Comparison of ENCODE assay signal across 10 cellular contexts in the genomic region with DNA sequence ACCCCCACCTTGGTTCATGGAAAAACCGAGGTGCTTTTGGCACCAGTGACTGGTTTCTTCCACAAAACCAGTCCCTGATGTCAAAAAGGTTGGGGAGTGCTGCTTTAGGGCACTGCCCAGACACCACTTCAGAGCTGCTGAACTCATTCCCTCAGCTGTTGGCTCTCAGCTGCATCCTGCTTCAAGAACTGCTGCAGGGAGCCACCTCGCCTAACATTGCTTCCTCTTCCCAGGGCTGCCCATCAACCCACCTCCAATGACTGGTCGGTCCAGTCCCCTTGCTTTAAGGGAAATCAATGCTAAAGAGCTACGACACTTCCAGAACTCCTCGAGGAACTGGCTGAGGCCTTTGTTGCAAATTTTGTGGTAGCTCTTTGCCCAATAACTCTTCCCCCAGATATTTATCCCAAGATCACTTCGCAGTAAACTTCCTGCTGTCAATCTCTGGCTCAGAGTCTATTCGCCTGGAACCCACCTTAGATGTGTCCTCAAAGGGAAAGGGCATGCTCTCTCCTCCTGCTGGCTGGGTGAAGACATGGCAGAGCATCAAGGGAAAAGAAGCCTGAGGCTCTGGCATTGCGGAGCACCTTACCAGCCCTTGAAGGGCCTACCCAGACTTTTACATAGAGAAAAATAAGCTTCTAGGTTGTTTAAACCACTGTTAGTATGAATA. TPM values are rescaled to one million over a fixed set of nuclear protein-coding genes. Genes with fewer than 3 reads are reported as not detected.
DNase-seq lines count a peak whose midpoint lies in the region; ATAC-seq and TF ChIP-seq lines count a peak whose summit lies in the region.
"Had no signal": no experiment of that assay in that cellular context is flagged by ENCODE, and none has a peak within 500 bp of the region (broad histone marks: within the 10 kb centered on the region; RNA-seq: fewer than 3 reads in every experiment).

No MANE protein-coding gene starts in this region.

- H3K4me3 ChIP-seq in AG10803 (ENCODE audit: low read length) (no peak overlapping the region), GM12865 (ENCODE audit: low read depth, low read length) (no peak overlapping the region), Peyer's patch (no peak overlapping the region), fibroblast of pulmonary artery (replicated peaks; ENCODE audit: low read depth, low read length) (no peak overlapping the region)

- H3K4me1 ChIP-seq in Peyer's patch = peaks cover 0 to 4% (median 0%) of the 10 kb centered on the region in 4 donors

- no peaks in the 10 kb centered on the region for H3K27me3 ChIP-seq in Peyer's patch

- TF ChIP-seq CTCF in AG10803 (conservative IDR thresholded peaks at IDR 0.05; ENCODE audit: low read length) (peak; percentile 36), GM12865 (IDR thresholded peaks at IDR 0.05; ENCODE audit: insufficient read depth, low read depth, low read length, missing control alignments) (peak; percentile 22), Peyer's patch (IDR thresholded peaks at IDR 0.05) (peak in 4 of 6 experiments; percentile 3 to 36 (median 17)), fibroblast of pulmonary artery (IDR thresholded peaks at IDR 0.05; ENCODE audit: low read length, missing control alignments) (peak; percentile 40)

- no peak for TF ChIP-seq POLR2A in Peyer's patch (IDR thresholded peaks at IDR 0.05)

- no peaks in the 10 kb centered on the region for H3K9me3 ChIP-seq in Peyer's patch

- DNase-seq in AG10803 (ENCODE audit: low read depth) = no peak
- DNase-seq in GM12865 (ENCODE audit: low read depth) = peak; percentile 13
- no peak for DNase-seq in Peyer's patch
- DNase-seq in fibroblast of pulmonary artery (ENCODE audit: low read depth) = no peak
- no peak for DNase-seq in stimulated activated CD4-positive, alpha-beta T cell treated with anti-CD3 and anti-CD28 coated beads, Interleukin-4, amount 100 ng/mL, for 4 hours
- no peak for DNase-seq in left lobe of liver (ENCODE audit: low spot score)
- DNase-seq: activated CD8-positive, alpha-beta memory T cell treated with anti-CD3 and anti-CD28 coated beads for 24 hours had no signal

- no peak overlapping the region for H3K27ac ChIP-seq in Peyer's patch
- H3K27ac ChIP-seq: parathyroid adenoma had no signal

- no peaks in the 10 kb centered on the region for H3K36me3 ChIP-seq in Peyer's patch

- ATAC-seq in HG03175 (IDR thresholded peaks at IDR 0.05; ENCODE audit: unreplicated experiment) (no peak), GM19035 (IDR thresholded peaks at IDR 0.05; ENCODE audit: unreplicated experiment) (no peak), left lobe of liver (no peak)

RNA-seq across cellular contexts. Expression of a gene that starts 29.0 kb away (rescaled TPM):
- total RNA-seq in Peyer's patch = 10 to 100 TPM; 15.1 to 57.8 (median 18.4) TPM
- total RNA-seq in left lobe of liver = 8.2 TPM

RNA-seq across cellular contexts. Expression of a gene that starts 29.6 kb away (rescaled TPM):
- total RNA-seq in Peyer's patch (10 to 100 TPM in 3 of 4 donors, 1 to 10 TPM in 1; 3.3 to 20.8 (median 14.2) TPM), left lobe of liver (4.8 TPM)

RNA-seq across cellular contexts. Expression of a gene that starts 46.0 kb away (rescaled TPM):
- total RNA-seq in Peyer's patch (10 to 100 TPM; 25.6 to 45.7 (median 37.0) TPM), left lobe of liver (6.8 TPM)
